In the genomic region with DNA sequence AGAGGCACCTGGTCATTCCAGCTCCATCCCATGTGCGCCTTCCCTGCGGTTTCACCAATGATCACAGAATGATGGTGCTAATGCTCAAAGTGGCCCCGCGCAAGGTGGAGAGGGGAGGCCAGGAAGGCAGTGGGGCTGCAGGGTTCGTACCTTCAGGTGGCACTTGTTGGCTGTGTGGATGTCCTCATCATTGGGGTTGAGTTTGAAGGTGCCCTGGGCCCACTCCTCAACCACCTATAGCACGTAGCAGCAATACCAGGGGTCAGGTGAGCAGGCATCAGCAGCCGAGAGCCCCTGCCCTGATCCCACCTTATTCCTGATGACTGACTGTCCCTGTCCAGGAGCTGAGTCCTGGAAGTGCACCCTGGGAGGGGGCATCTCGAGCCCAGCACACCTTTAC, we compare ENCODE assay signal across 36 cellular contexts. TPM values are rescaled to one million over a fixed set of nuclear protein-coding genes. Genes with fewer than 3 reads are reported as not detected.
"Had no signal": no experiment of that assay in that cellular context is flagged by ENCODE, and none has a peak within 500 bp of the region (broad histone marks: within the 10 kb centered on the region; RNA-seq: fewer than 3 reads in every experiment).

No MANE protein-coding gene starts in this region.

- H3K27ac ChIP-seq: KMS-11, PC-9, RWPE1, SJCRH30, SK-N-MC had no signal

- H3K4me1 ChIP-seq: SJCRH30 had no signal

- ATAC-seq: Panc1, SK-N-SH treated with all-trans-retinoic acid at 6 μM for 48 hours had no signal

- H3K9ac ChIP-seq: KMS-11 had no signal

- H3K36me3 ChIP-seq: SJCRH30 had no signal

- H3K27me3 ChIP-seq: SJCRH30 had no signal

- DNase-seq: Karpas-422, KBM-7, MM.1S, MV-4-11, NCI-H1092, NCI-H1105, NCI-H1417 treated with DMSO at 0.1 percent for 48 hours, NCI-H1436 treated with DMSO at 0.1 percent for 48 hours, NCI-H1694 treated with DMSO at 0.1 percent for 48 hours, NCI-H187 treated with DMSO at 0.1 percent for 48 hours, NCI-H2029, NCI-H2081, NCI-H2171 treated with DMSO at 0.1 percent for 48 hours, NCI-H2227 treated with DMSO at 0.1 percent for 48 hours, NCI-H345, NCI-H446, NCI-H510A treated with DMSO at 0.1 percent for 48 hours, NCI-H524 treated with DMSO at 0.1 percent for 48 hours, NCI-H526 treated with DMSO at 0.1 percent for 48 hours, NCI-H774, PC-9, SHP77, SIG-M5, SJCRH30 had no signal

- H3K4me3 ChIP-seq: PC-9, SJCRH30, SK-N-MC had no signal

- H3K9me3 ChIP-seq: SJCRH30 had no signal

- FAIRE-seq: RCC 7860 had no signal

RNA-seq across cellular contexts. Expression of a gene that starts 20.6 kb away (rescaled TPM):
- total RNA-seq: LHCN-M2, MCF 10A, NCI-H460, Right ventricle myocardium inferior, RPMI7951, SJCRH30, SK-MEL-5 had no signal

RNA-seq across cellular contexts. Expression of a gene that starts 38.1 kb away (rescaled TPM):
- total RNA-seq: LHCN-M2, MCF 10A, PC-9, Right ventricle myocardium inferior, SJCRH30, SK-MEL-5 had no signal
